20 cellular contexts compared by ENCODE assay signal in the genomic region with DNA sequence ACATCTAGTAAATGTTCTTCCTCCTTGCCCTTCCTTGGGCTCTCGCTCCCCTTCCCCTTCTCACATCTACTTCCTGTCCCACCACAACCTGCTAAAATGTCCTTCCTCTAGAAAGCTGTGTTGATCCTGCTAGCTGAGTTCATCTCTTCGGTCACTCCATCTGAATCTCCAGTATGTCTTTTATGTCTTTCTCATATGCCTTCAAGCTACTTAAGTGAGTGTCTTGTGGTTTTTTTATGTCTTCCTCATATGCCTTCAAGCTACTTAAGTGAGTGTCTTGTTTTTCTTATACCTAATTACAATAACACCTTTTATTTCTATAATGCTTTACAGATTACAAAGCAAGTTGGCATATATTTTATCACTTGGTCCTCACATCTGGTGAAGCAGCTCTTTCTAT.
"Had no signal": no experiment of that assay in that cellular context is flagged by ENCODE, and none has a peak within 500 bp of the region (broad histone marks: within the 10 kb centered on the region; RNA-seq: fewer than 3 reads in every experiment).

No MANE protein-coding gene starts in this region.

- DNase-seq: activated CD4-positive, alpha-beta T cell treated with anti-CD3 and anti-CD28 coated beads, Interleukin-2, amount 50 U/mL, for 4 hours; activated gamma-delta T cell treated with Interleukin-2 at 50 U/mL for 16 hours; activated T-cell treated with anti-CD3 and anti-CD28 coated beads, Interleukin-2, amount 50 U/mL, for 4 hours; adrenal gland; central memory CD4-positive, alpha-beta T cell; effector CD4-positive, alpha-beta T cell; kidney; left ventricle myocardium superior; mesendoderm; occipital lobe; psoas muscle; spleen; stimulated activated CD4-positive, alpha-beta T cell treated with anti-CD3 and anti-CD28 coated beads, Interleukin-2, amount 100 ng/mL, for 24 hours; stimulated activated naive B cell treated with anti-CD40 and anti-IgM and Interleukin-4, amounts not matched to agents 10 μg/mL and 1 μg/mL and 100 μg/mL, for 72 hours; T-helper 2 cell; transverse colon had no signal

- H3K4me3 Mint-ChIP-seq: activated T-cell treated with anti-CD3 and anti-CD28 coated beads, Interleukin-2, amount 50 U/mL, for 4 hours; nephron; stimulated activated naive B cell treated with anti-CD40 and anti-IgM and Interleukin-4, amounts not matched to agents 10 μg/mL and 1 μg/mL and 100 μg/mL, for 72 hours had no signal

- H3K27me3 ChIP-seq: adrenal gland, gastroesophageal sphincter, spleen, transverse colon had no signal

- ATAC-seq: activated T-cell treated with anti-CD3 and anti-CD28 coated beads, Interleukin-2, amount 50 U/mL, for 4 hours; gastroesophageal sphincter; left ventricle myocardium superior; psoas muscle; sciatic nerve; stimulated activated naive B cell treated with anti-CD40 and anti-IgM and Interleukin-4, amounts not matched to agents 10 μg/mL and 1 μg/mL and 100 μg/mL, for 72 hours had no signal

- H3K27ac ChIP-seq: adrenal gland, coronary artery, gastroesophageal sphincter, psoas muscle, spleen, transverse colon had no signal

- H3K4me3 ChIP-seq: adrenal gland, coronary artery, gastroesophageal sphincter, psoas muscle, spleen, transverse colon had no signal

- H3K36me3 ChIP-seq: adrenal gland, gastroesophageal sphincter, spleen, transverse colon had no signal

- H3K4me1 Mint-ChIP-seq: nephron had no signal

- H3K9me3 ChIP-seq: adrenal gland, gastroesophageal sphincter, psoas muscle, spleen, transverse colon had no signal

- H3K36me3 Mint-ChIP-seq: stimulated activated naive B cell treated with anti-CD40 and anti-IgM and Interleukin-4, amounts not matched to agents 10 μg/mL and 1 μg/mL and 100 μg/mL, for 72 hours had no signal

- H3K27ac Mint-ChIP-seq: nephron; stimulated activated naive B cell treated with anti-CD40 and anti-IgM and Interleukin-4, amounts not matched to agents 10 μg/mL and 1 μg/mL and 100 μg/mL, for 72 hours had no signal

- H3K4me1 ChIP-seq: adrenal gland, gastroesophageal sphincter, psoas muscle had no signal
